In the genomic region with DNA sequence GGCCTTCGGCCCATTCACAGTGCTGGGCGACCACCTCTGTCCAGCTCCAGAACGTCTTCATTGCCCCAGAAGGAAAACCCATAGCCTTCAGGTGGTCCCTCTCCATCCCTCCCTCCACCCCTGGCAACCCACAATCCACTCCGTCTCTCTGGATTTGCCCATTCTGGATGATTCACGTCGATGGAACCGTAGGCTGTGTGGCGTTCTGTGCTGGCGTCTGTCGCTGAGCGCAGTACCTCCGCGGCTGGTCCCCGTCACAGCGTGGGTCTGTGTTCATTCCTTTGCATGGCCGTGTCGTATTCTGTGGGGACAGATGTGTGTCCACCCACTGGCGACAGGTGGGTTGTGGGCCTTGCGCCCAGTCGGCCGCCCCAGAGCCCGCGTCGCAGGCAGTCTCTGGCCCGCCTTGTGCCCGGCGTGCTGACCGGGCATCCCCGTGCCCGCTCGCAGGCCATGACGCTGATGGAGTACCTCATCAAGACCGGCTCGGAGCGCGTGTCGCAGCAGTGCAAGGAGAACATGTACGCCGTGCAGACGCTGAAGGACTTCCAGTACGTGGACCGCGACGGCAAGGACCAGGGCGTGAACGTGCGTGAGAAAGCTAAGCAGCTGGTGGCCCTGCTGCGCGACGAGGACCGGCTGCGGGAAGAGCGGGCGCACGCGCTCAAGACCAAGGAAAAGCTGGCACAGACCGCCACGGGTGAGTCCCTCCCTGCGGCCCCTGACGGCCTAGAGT, we compare ENCODE assay signal across 18 cellular contexts. TPM values are rescaled to one million over a fixed set of nuclear protein-coding genes. Genes with fewer than 3 reads are reported as not detected.
DNase-seq lines count a peak whose midpoint lies in the region; ATAC-seq, FAIRE-seq and TF ChIP-seq lines count a peak whose summit lies in the region.
"Had no signal": no experiment of that assay in that cellular context is flagged by ENCODE, and none has a peak within 500 bp of the region (broad histone marks: within the 10 kb centered on the region; RNA-seq: fewer than 3 reads in every experiment).

No MANE protein-coding gene starts in this region.

- no peaks in the 10 kb centered on the region for H3K27me3 Mint-ChIP-seq in neural progenitor cell (ENCODE audit: insufficient read depth, low read depth)
- H3K27me3 Mint-ChIP-seq: activated T-cell treated with anti-CD3 and anti-CD28 coated beads, Interleukin-2, amount 50 U/mL, for 24 hours had no signal

- no peak overlapping the region for H3K27ac ChIP-seq in GM12878 (ENCODE audit: control insufficient read depth, insufficient read depth)
- peak overlapping the region; percentile 60 for H3K27ac ChIP-seq in muscle layer of duodenum (ENCODE audit: low read length)
- H3K27ac ChIP-seq in caudate nucleus (ENCODE audit: low read depth, low read length), result no peak overlapping the region
- H3K27ac ChIP-seq in neural progenitor cell, result no peak overlapping the region
- H3K27ac ChIP-seq: parathyroid adenoma, uterus had no signal

- H3K27me3 ChIP-seq in GM12878 (replicated peaks in 1 of 2; ENCODE audit: control insufficient read depth in 2 of 2, insufficient read depth in 2 of 2, low read length in 1 of 2) (no peaks in the 10 kb centered on the region), muscle layer of duodenum (ENCODE audit: low read depth, low read length) (no peaks in the 10 kb centered on the region), neural progenitor cell (no peaks in the 10 kb centered on the region)
- H3K27me3 ChIP-seq: uterus had no signal

- CTCF ChIA-PET in GM12878 (lab: Yijun Ruan, JAX), result no interaction called here

- in situ Hi-C loops in GM12878 (cut with MboI), result no loop called here

- H3K9ac ChIP-seq in GM12878 (ENCODE audit: control insufficient read depth, insufficient read depth, low read length), result no peak overlapping the region
- no peak overlapping the region for H3K9ac ChIP-seq in neural progenitor cell
- H3K9ac ChIP-seq: parathyroid adenoma had no signal

- no peak for TF ChIP-seq EP300 in GM12878 (IDR thresholded peaks at IDR 0.05; ENCODE audit: borderline replicate concordance in 1 of 2, control insufficient read depth in 1 of 2, low read depth in 2 of 2, low read length in 2 of 2)

- H3K4me3 ChIP-seq in GM12878 (no peak overlapping the region), muscle layer of duodenum (ENCODE audit: low read depth in 1 of 2, low read length in 2 of 2) (no peak overlapping the region), neural progenitor cell (no peak overlapping the region)
- H3K4me3 ChIP-seq: uterus had no signal

- SMC1A ChIA-PET in GM12878 (lab: Charles Lee; ENCODE audit: uncharacterized antibody, unreplicated experiment), result no interaction called here

- RAD21 ChIA-PET in GM12878 (lab: Charles Lee; ENCODE audit: unreplicated experiment), result no interaction called here

- H3K36me3 ChIP-seq in GM12878 (ENCODE audit: control insufficient read depth in 2 of 2, insufficient read depth in 2 of 2, low read length in 1 of 2), result peaks cover 18 to 30% of the 10 kb centered on the region in 2 experiments
- peaks cover 16 to 56% of the 10 kb centered on the region in 2 donors for H3K36me3 ChIP-seq in muscle layer of duodenum (ENCODE audit: control insufficient read depth in 1 of 2, insufficient read depth in 2 of 2, low read length in 2 of 2)
- no peaks in the 10 kb centered on the region for H3K36me3 ChIP-seq in neural progenitor cell
- H3K36me3 ChIP-seq: uterus had no signal

- peaks cover 2% of the 10 kb centered on the region for H3K36me3 Mint-ChIP-seq in neural progenitor cell

- H3K9me3 ChIP-seq in GM12878 (replicated peaks; ENCODE audit: control insufficient read depth, insufficient read depth, low read length) (no peaks in the 10 kb centered on the region), muscle layer of duodenum (ENCODE audit: control insufficient read depth in 1 of 2, low read length in 2 of 2) (no peaks in the 10 kb centered on the region), neural progenitor cell (ENCODE audit: low read depth) (no peaks in the 10 kb centered on the region)
- H3K9me3 ChIP-seq: uterus had no signal

- no peak overlapping the region for H3K4me3 Mint-ChIP-seq in neural progenitor cell
- H3K4me3 Mint-ChIP-seq: activated T-cell treated with anti-CD3 and anti-CD28 coated beads, Interleukin-2, amount 50 U/mL, for 24 hours; HFFc6 had no signal

- TF ChIP-seq CTCF in GM12878 (IDR thresholded peaks at IDR 0.05 in 2 of 3, conservative IDR thresholded peaks at IDR 0.05 in 1 of 3; ENCODE audit: control insufficient read depth in 2 of 3, extremely low read depth in 1 of 3, insufficient read depth in 1 of 3, low read depth in 3 of 3, low read length in 3 of 3), result no peak
- TF ChIP-seq CTCF in neural progenitor cell (IDR thresholded peaks at IDR 0.05), result no peak

- peaks cover 18% of the 10 kb centered on the region for H3K79me2 ChIP-seq in GM12878 (ENCODE audit: control insufficient read depth, insufficient read depth, low read length)
- H3K79me2 ChIP-seq in neural progenitor cell (ENCODE audit: low read depth), result peaks cover 13% of the 10 kb centered on the region

- FAIRE-seq in GM12878 (lab: Jason Lieb, UNC), result no peak
- FAIRE-seq: G401.6, TTC549 had no signal

- no peaks in the 10 kb centered on the region for H3K9me3 Mint-ChIP-seq in neural progenitor cell
- H3K9me3 Mint-ChIP-seq: activated naive CD4-positive, alpha-beta T cell treated with anti-CD3 and anti-CD28 coated beads, Interleukin-2, amount 50 U/mL, for 72 hours; activated T-cell treated with anti-CD3 and anti-CD28 coated beads, Interleukin-2, amount 50 U/mL, for 24 hours; HFFc6 had no signal

- H3F3A ChIP-seq in neural progenitor cell (ENCODE audit: low read depth), result no peaks in the 10 kb centered on the region

- no peaks in the 10 kb centered on the region for H3K4me1 Mint-ChIP-seq in neural progenitor cell

- no peak overlapping the region for H3K27ac Mint-ChIP-seq in neural progenitor cell
- H3K27ac Mint-ChIP-seq: HFFc6 had no signal

- no peak for ATAC-seq in GM12878
- ATAC-seq: activated naive CD4-positive, alpha-beta T cell treated with anti-CD3 and anti-CD28 coated beads, Interleukin-2, amount 50 U/mL, for 72 hours; SK-N-SH treated with all-trans-retinoic acid at 6 μM for 48 hours; stimulated activated naive CD8-positive, alpha-beta T cell treated with anti-CD3 and anti-CD28 coated beads, Interleukin-15, Interleukin-2, amounts not matched to agents 100 U/mL and 50 U/mL, for 24 hours had no signal

- no peak for TF ChIP-seq RAD21 in GM12878 (IDR thresholded peaks at IDR 0.05; ENCODE audit: insufficient read depth, low read depth, low read length)

- BruUV-seq in GM12878 (replicated peaks; lab: Mats Ljungman, UMichigan), result no TSS peak

- intact Hi-C loops in GM12878 (cut with micrococcal nuclease; ENCODE audit: unreplicated experiment), result no loop called here

- DNase-seq in GM12878 (ENCODE audit: low read depth, low spot score), result no peak
- DNase-seq in caudate nucleus (lab: John Stamatoyannopoulos, UW), result no peak
- no peak for DNase-seq in neural progenitor cell (ENCODE audit: low spot score)
- DNase-seq: activated T-cell treated with anti-CD3 and anti-CD28 coated beads, Interleukin-2, amount 50 U/mL, for 24 hours; Calu3; effector memory CD4-positive, alpha-beta T cell; HFFc6; hippocampal formation; NCI-H1930; NCI-H510A treated with DMSO at 0.1 percent for 48 hours; stimulated activated naive CD8-positive, alpha-beta T cell treated with anti-CD3 and anti-CD28 coated beads, Interleukin-15, Interleukin-2, amounts not matched to agents 100 U/mL and 50 U/mL, for 24 hours; uterus had no signal

- peak; percentile 54; the same call in 1 of the 2 replicates for TF ChIP-seq POLR2A in GM12878 (IDR thresholded peaks at IDR 0.05; ENCODE audit: low read depth, low read length)

- 97% methylated on average over 56 of the region's 60 CpGs for WGBS in GM12878 (ENCODE audit: insufficient coverage, insufficient replicate concordance, low lambda C conversion rate, missing lambda C conversion rate)

- POLR2A ChIA-PET in GM12878 (lab: Charles Lee), result no interaction called here

- H2AFZ ChIP-seq in GM12878 (ENCODE audit: control insufficient read depth, low read depth, low read length) (no peak overlapping the region), neural progenitor cell (replicated peaks) (no peak overlapping the region)
- H2AFZ ChIP-seq: parathyroid adenoma had no signal

- H3K4me2 ChIP-seq in GM12878 (ENCODE audit: control insufficient read depth, insufficient read depth) (no peak overlapping the region), neural progenitor cell (no peak overlapping the region)

- peaks cover 12% of the 10 kb centered on the region for H4K20me1 ChIP-seq in GM12878 (ENCODE audit: control insufficient read depth, insufficient read depth)
- peaks cover 15% of the 10 kb centered on the region for H4K20me1 ChIP-seq in neural progenitor cell (ENCODE audit: low read depth)

- H3K4me1 ChIP-seq in GM12878 (ENCODE audit: control insufficient read depth, insufficient read depth, low read length) (peaks cover 6% of the 10 kb centered on the region; the same call in 1 of the 2 replicates), muscle layer of duodenum (ENCODE audit: control insufficient read depth in 1 of 2, insufficient read depth in 2 of 2, low read length in 2 of 2) (peaks cover 0 to 5% of the 10 kb centered on the region in 2 donors), neural progenitor cell (no peaks in the 10 kb centered on the region)
- H3K4me1 ChIP-seq: uterus had no signal

RNA-seq across cellular contexts. Expression of a gene that starts 10.1 kb away (rescaled TPM):
- 21.7 and 25.6 TPM in 2 replicates for total RNA-seq in GM12878 (2013; cell fraction: nucleolus; rRNA removed)
- total RNA-seq in GM12878 (2014; rRNA removed) (7.7 and 12.0 TPM in 2 replicates), GM12878 (2014; rRNA removed; fragmentation: Illumina TruSeq; extraction: Trizol) (4.7 and 6.2 TPM in 2 replicates), GM12878 (2021) (79.8 and 88.5 TPM in 2 replicates), neural progenitor cell (ENCODE audit: low replicate concordance) (16.1 and 75.0 TPM in 2 replicates)
- 7.1 TPM for polyA plus RNA-seq in GM12878 (2011; ENCODE audit: low read depth)
- polyA plus RNA-seq in GM12878 (2011; rRNA removed) (3.4 and 9.3 TPM in 2 replicates), GM12878 (2014; fragmentation: Illumina TruSeq; extraction: Trizol) (2.0 and 6.8 TPM in 2 replicates), GM12878 (2014; fragmentation: Nextera tagmentation; extraction: Ambion mirVana) (under 1 TPM; 0.11 to 0.16 TPM), GM12878 (2014; rRNA removed) (36.9 and 47.0 TPM in 2 replicates), GM12878 (2016; fragmentation: Nextera tagmentation; extraction: Ambion mirVana) (10 to 100 TPM; 21.8 to 22.1 TPM)
- 18.3 and 23.2 TPM in 2 replicates for polyA plus RNA-seq in GM12878 (2011; cell fraction: cytosol; rRNA removed)
- 35.8 and 58.4 TPM in 2 replicates for polyA plus RNA-seq in GM12878 (2011; cell fraction: nucleus; rRNA removed)
- 28.6 and 36.3 TPM in 2 replicates for polyA plus RNA-seq in GM12878 (2012)
- 19.7 and 22.3 TPM in 2 replicates for polyA minus RNA-seq in GM12878 (2011; rRNA and poly(A)+ RNA removed)
- polyA minus RNA-seq in GM12878 (2011; cell fraction: cytosol; rRNA and poly(A)+ RNA removed), result 18.9 and 25.0 TPM in 2 replicates
- polyA minus RNA-seq in GM12878 (2011; cell fraction: nucleus; rRNA and poly(A)+ RNA removed), result 9.1 and 13.6 TPM in 2 replicates

RNA-seq across cellular contexts. Expression of a gene that starts 30.3 kb away (rescaled TPM):
- total RNA-seq in GM12878 (2013; cell fraction: nucleolus; rRNA removed), result 46.0 and 50.9 TPM in 2 replicates
- total RNA-seq in GM12878 (2014; rRNA removed), result 204 and 228 TPM in 2 replicates
- total RNA-seq in GM12878 (2014; rRNA removed; fragmentation: Illumina TruSeq; extraction: Trizol), result 112 and 121 TPM in 2 replicates
- 308 and 338 TPM in 2 replicates for total RNA-seq in GM12878 (2021)
- polyA plus RNA-seq in GM12878 (2011; ENCODE audit: low read depth), result 59.4 TPM
- 54.9 and 140 TPM in 2 replicates for polyA plus RNA-seq in GM12878 (2011; rRNA removed)
- 239 and 270 TPM in 2 replicates for polyA plus RNA-seq in GM12878 (2011; cell fraction: cytosol; rRNA removed)
- 425 and 604 TPM in 2 replicates for polyA plus RNA-seq in GM12878 (2011; cell fraction: nucleus; rRNA removed)
- polyA plus RNA-seq in GM12878 (2012), result 148 and 173 TPM in 2 replicates
- 50.9 and 141 TPM in 2 replicates for polyA plus RNA-seq in GM12878 (2014; fragmentation: Illumina TruSeq; extraction: Trizol)
- polyA plus RNA-seq in GM12878 (2014; fragmentation: Nextera tagmentation; extraction: Ambion mirVana), result 1 to 10 TPM; 3.0 to 8.3 TPM
- 284 and 360 TPM in 2 replicates for polyA plus RNA-seq in GM12878 (2014; rRNA removed)
- 10 to 100 TPM; 46.2 to 48.9 TPM for polyA plus RNA-seq in GM12878 (2016; fragmentation: Nextera tagmentation; extraction: Ambion mirVana)
- 61.6 and 111 TPM in 2 replicates for polyA minus RNA-seq in GM12878 (2011; rRNA and poly(A)+ RNA removed)
- polyA minus RNA-seq in GM12878 (2011; cell fraction: cytosol; rRNA and poly(A)+ RNA removed), result 60.9 and 65.2 TPM in 2 replicates
- 63.1 and 102 TPM in 2 replicates for polyA minus RNA-seq in GM12878 (2011; cell fraction: nucleus; rRNA and poly(A)+ RNA removed)
- total RNA-seq in neural progenitor cell (ENCODE audit: low replicate concordance), result 124 and 238 TPM in 2 replicates

RNA-seq across cellular contexts. Expression of a gene that starts 37.1 kb away (rescaled TPM):
- total RNA-seq in GM12878 (2013; cell fraction: nucleolus; rRNA removed), result 8.3 and 8.6 TPM in 2 replicates
- total RNA-seq in GM12878 (2014; rRNA removed) (19.2 and 22.5 TPM in 2 replicates), GM12878 (2014; rRNA removed; fragmentation: Illumina TruSeq; extraction: Trizol) (11.9 and 12.7 TPM in 2 replicates), GM12878 (2021) (33.1 and 34.2 TPM in 2 replicates), neural progenitor cell (ENCODE audit: low replicate concordance) (7.6 and 24.9 TPM in 2 replicates)
- 5.6 TPM for polyA plus RNA-seq in GM12878 (2011; ENCODE audit: low read depth)
- polyA plus RNA-seq in GM12878 (2011; rRNA removed) (7.8 and 16.4 TPM in 2 replicates), GM12878 (2014; fragmentation: Illumina TruSeq; extraction: Trizol) (7.7 and 19.2 TPM in 2 replicates), GM12878 (2014; fragmentation: Nextera tagmentation; extraction: Ambion mirVana) (under 1 TPM; 0.04 to 0.14 TPM), GM12878 (2014; rRNA removed) (35.9 and 39.9 TPM in 2 replicates), GM12878 (2016; fragmentation: Nextera tagmentation; extraction: Ambion mirVana) (10 to 100 TPM; 20.4 to 25.7 TPM)
- polyA plus RNA-seq in GM12878 (2011; cell fraction: cytosol; rRNA removed), result 17.5 and 27.2 TPM in 2 replicates
- polyA plus RNA-seq in GM12878 (2011; cell fraction: nucleus; rRNA removed), result 38.1 and 48.1 TPM in 2 replicates
- polyA plus RNA-seq in GM12878 (2012), result 27.7 and 32.6 TPM in 2 replicates
- 3.4 and 7.2 TPM in 2 replicates for polyA minus RNA-seq in GM12878 (2011; rRNA and poly(A)+ RNA removed)
- polyA minus RNA-seq in GM12878 (2011; cell fraction: cytosol; rRNA and poly(A)+ RNA removed), result 5.5 and 7.0 TPM in 2 replicates
- polyA minus RNA-seq in GM12878 (2011; cell fraction: nucleus; rRNA and poly(A)+ RNA removed), result 6.4 and 14.4 TPM in 2 replicates

RNA-seq across cellular contexts. Expression of a gene that starts 41.7 kb away (rescaled TPM):
- total RNA-seq in GM12878 (2013; cell fraction: nucleolus; rRNA removed), result 5.3 and 7.2 TPM in 2 replicates
- 22.1 and 25.4 TPM in 2 replicates for total RNA-seq in GM12878 (2014; rRNA removed)
- 14.0 and 14.1 TPM in 2 replicates for total RNA-seq in GM12878 (2014; rRNA removed; fragmentation: Illumina TruSeq; extraction: Trizol)
- 44.9 and 45.4 TPM in 2 replicates for total RNA-seq in GM12878 (2021)
- 31.2 TPM for polyA plus RNA-seq in GM12878 (2011; ENCODE audit: low read depth)
- polyA plus RNA-seq in GM12878 (2011; rRNA removed), result 13.5 and 19.1 TPM in 2 replicates
- polyA plus RNA-seq in GM12878 (2011; cell fraction: cytosol; rRNA removed), result 27.8 and 34.4 TPM in 2 replicates
- 21.8 and 24.9 TPM in 2 replicates for polyA plus RNA-seq in GM12878 (2011; cell fraction: nucleus; rRNA removed)
- 43.7 and 58.1 TPM in 2 replicates for polyA plus RNA-seq in GM12878 (2012)
- 7.8 and 13.2 TPM in 2 replicates for polyA plus RNA-seq in GM12878 (2014; fragmentation: Illumina TruSeq; extraction: Trizol)
- polyA plus RNA-seq in GM12878 (2014; fragmentation: Nextera tagmentation; extraction: Ambion mirVana), result 10 to 100 TPM in 1 of 2 experiments, 1 to 10 TPM in 1; 4.7 to 18.1 TPM
- 39.6 and 45.3 TPM in 2 replicates for polyA plus RNA-seq in GM12878 (2014; rRNA removed)
- 10 to 100 TPM; 29.1 to 37.0 TPM for polyA plus RNA-seq in GM12878 (2016; fragmentation: Nextera tagmentation; extraction: Ambion mirVana)
- polyA minus RNA-seq in GM12878 (2011; rRNA and poly(A)+ RNA removed), result 15.2 and 28.9 TPM in 2 replicates
- polyA minus RNA-seq in GM12878 (2011; cell fraction: cytosol; rRNA and poly(A)+ RNA removed), result 11.5 and 15.8 TPM in 2 replicates
- polyA minus RNA-seq in GM12878 (2011; cell fraction: nucleus; rRNA and poly(A)+ RNA removed), result 6.0 and 9.0 TPM in 2 replicates
- total RNA-seq in neural progenitor cell (ENCODE audit: low replicate concordance), result 12.2 and 32.4 TPM in 2 replicates

RNA-seq across cellular contexts. Expression of a gene that starts 44.3 kb away (rescaled TPM):
- 16.2 and 23.0 TPM in 2 replicates for total RNA-seq in GM12878 (2013; cell fraction: nucleolus; rRNA removed)
- total RNA-seq in GM12878 (2014; rRNA removed), result 9.4 and 12.2 TPM in 2 replicates
- 4.7 and 5.7 TPM in 2 replicates for total RNA-seq in GM12878 (2014; rRNA removed; fragmentation: Illumina TruSeq; extraction: Trizol)
- 31.8 and 34.2 TPM in 2 replicates for total RNA-seq in GM12878 (2021)
- 12.4 TPM for polyA plus RNA-seq in GM12878 (2011; ENCODE audit: low read depth)
- 5.5 and 7.9 TPM in 2 replicates for polyA plus RNA-seq in GM12878 (2011; rRNA removed)
- polyA plus RNA-seq in GM12878 (2011; cell fraction: cytosol; rRNA removed), result 9.7 and 13.8 TPM in 2 replicates
- polyA plus RNA-seq in GM12878 (2011; cell fraction: nucleus; rRNA removed), result 50.7 and 83.1 TPM in 2 replicates
- polyA plus RNA-seq in GM12878 (2012), result 33.1 and 35.3 TPM in 2 replicates
- 5.3 and 7.4 TPM in 2 replicates for polyA plus RNA-seq in GM12878 (2014; fragmentation: Illumina TruSeq; extraction: Trizol)
- polyA plus RNA-seq in GM12878 (2014; fragmentation: Nextera tagmentation; extraction: Ambion mirVana), result 1 to 10 TPM; 2.3 to 7.4 TPM
- polyA plus RNA-seq in GM12878 (2014; rRNA removed), result 27.1 and 30.2 TPM in 2 replicates
- polyA plus RNA-seq in GM12878 (2016; fragmentation: Nextera tagmentation; extraction: Ambion mirVana), result 10 to 100 TPM; 24.7 to 25.3 TPM
- polyA minus RNA-seq in GM12878 (2011; rRNA and poly(A)+ RNA removed), result 3.4 and 7.0 TPM in 2 replicates
- polyA minus RNA-seq in GM12878 (2011; cell fraction: cytosol; rRNA and poly(A)+ RNA removed), result 5.5 and 8.0 TPM in 2 replicates
- 8.2 and 17.3 TPM in 2 replicates for polyA minus RNA-seq in GM12878 (2011; cell fraction: nucleus; rRNA and poly(A)+ RNA removed)
- 2.8 and 13.4 TPM in 2 replicates for total RNA-seq in neural progenitor cell (ENCODE audit: low replicate concordance)
